ENCODE assay signal across 9 cellular contexts in genomic region chr10:104614245-104614831, GRCh38. TPM values are rescaled to one million over a fixed set of nuclear protein-coding genes. Genes with fewer than 3 reads are reported as not detected.
DNase-seq lines count a peak whose midpoint lies in the region; ATAC-seq and TF ChIP-seq lines count a peak whose summit lies in the region.
"Had no signal": no experiment of that assay in that cellular context is flagged by ENCODE, and none has a peak within 500 bp of the region (broad histone marks: within the 10 kb centered on the region; RNA-seq: fewer than 3 reads in every experiment).

No MANE protein-coding gene starts in this region.

- ATAC-seq in HG02885 (IDR thresholded peaks at IDR 0.05; ENCODE audit: poor library complexity, unreplicated experiment) (peak; percentile 84), HG03196 (IDR thresholded peaks at IDR 0.05; ENCODE audit: unreplicated experiment) (no peak)
- ATAC-seq in activated CD4-positive, CD25-positive, alpha-beta regulatory T cell treated with anti-CD3 and anti-CD28 coated beads, Interleukin-2, amount 50 U/mL, for 24 hours: no peak

- H3K4me3 Mint-ChIP-seq in type B pancreatic cell: no peak overlapping the region
- H3K4me3 Mint-ChIP-seq: stimulated activated naive CD8-positive, alpha-beta T cell treated with anti-CD3 and anti-CD28 coated beads, Interleukin-15, Interleukin-2, amounts not matched to agents 100 ng/mL and 50 ng/mL, for 24 hours had no signal

- no peaks in the 10 kb centered on the region for H3K36me3 Mint-ChIP-seq in type B pancreatic cell

- H3K27ac Mint-ChIP-seq in type B pancreatic cell: no peak overlapping the region
- H3K27ac Mint-ChIP-seq: stimulated activated naive CD8-positive, alpha-beta T cell treated with anti-CD3 and anti-CD28 coated beads, Interleukin-15, Interleukin-2, amounts not matched to agents 100 ng/mL and 50 ng/mL, for 24 hours had no signal

- H3K9me3 Mint-ChIP-seq in type B pancreatic cell: no peaks in the 10 kb centered on the region

- H3K4me1 Mint-ChIP-seq in type B pancreatic cell (ENCODE audit: unreplicated experiment): no peaks in the 10 kb centered on the region

- peaks cover 9% of the 10 kb centered on the region for H3K27me3 Mint-ChIP-seq in type B pancreatic cell

- DNase-seq in GM10248 (ENCODE audit: extremely low spot score) (peak; percentile 44), SK-N-DZ (ENCODE audit: low spot score) (peak; percentile 10), fibroblast of pulmonary artery (ENCODE audit: low read depth) (peak; percentile 30), type B pancreatic cell (ENCODE audit: extremely low spot score, unreplicated experiment) (no peak)

- TF ChIP-seq CTCF in 22Rv1 (IDR thresholded peaks at IDR 0.05) (peak; percentile 84), GM10248 (IDR thresholded peaks at IDR 0.05; ENCODE audit: control extremely low read depth, extremely low read depth, low read depth, missing control alignments) (peak; percentile 35), fibroblast of pulmonary artery (IDR thresholded peaks at IDR 0.05; ENCODE audit: low read length, missing control alignments) (peak; percentile 54), type B pancreatic cell (conservative IDR thresholded peaks at IDR 0.05) (peak; percentile 67)

- POLR2A ChIA-PET in GM10248 (lab: Yijun Ruan, JAX): no interaction called here

- no peak overlapping the region for H3K4me3 ChIP-seq in fibroblast of pulmonary artery (replicated peaks; ENCODE audit: low read depth, low read length)

- no peak overlapping the region for H3K27ac ChIP-seq in 22Rv1

- CTCF ChIA-PET in GM10248 (lab: Yijun Ruan, JAX): interaction anchor here (0.6 to 1.6 kb wide), 9 partner anchors 12 to 328 kb away, joined by 3 to 10 read pairs (median 3); no protein-coding TSS in a partner anchor

RNA-seq across cellular contexts. Expression of gene SORCS3, which starts 26.8 kb away (rescaled TPM):
- polyA plus RNA-seq in SK-N-DZ (2014; cell fraction: cytosol; rRNA removed): not detected in 2 replicates
- not detected in 2 replicates for polyA plus RNA-seq in SK-N-DZ (2014; cell fraction: nucleus; rRNA removed)
- total RNA-seq in type B pancreatic cell (ENCODE audit: low replicate concordance): 1.3 and 4.2 TPM in 2 replicates
